ENCODE assay signal across 1 cellular context in the genomic region with DNA sequence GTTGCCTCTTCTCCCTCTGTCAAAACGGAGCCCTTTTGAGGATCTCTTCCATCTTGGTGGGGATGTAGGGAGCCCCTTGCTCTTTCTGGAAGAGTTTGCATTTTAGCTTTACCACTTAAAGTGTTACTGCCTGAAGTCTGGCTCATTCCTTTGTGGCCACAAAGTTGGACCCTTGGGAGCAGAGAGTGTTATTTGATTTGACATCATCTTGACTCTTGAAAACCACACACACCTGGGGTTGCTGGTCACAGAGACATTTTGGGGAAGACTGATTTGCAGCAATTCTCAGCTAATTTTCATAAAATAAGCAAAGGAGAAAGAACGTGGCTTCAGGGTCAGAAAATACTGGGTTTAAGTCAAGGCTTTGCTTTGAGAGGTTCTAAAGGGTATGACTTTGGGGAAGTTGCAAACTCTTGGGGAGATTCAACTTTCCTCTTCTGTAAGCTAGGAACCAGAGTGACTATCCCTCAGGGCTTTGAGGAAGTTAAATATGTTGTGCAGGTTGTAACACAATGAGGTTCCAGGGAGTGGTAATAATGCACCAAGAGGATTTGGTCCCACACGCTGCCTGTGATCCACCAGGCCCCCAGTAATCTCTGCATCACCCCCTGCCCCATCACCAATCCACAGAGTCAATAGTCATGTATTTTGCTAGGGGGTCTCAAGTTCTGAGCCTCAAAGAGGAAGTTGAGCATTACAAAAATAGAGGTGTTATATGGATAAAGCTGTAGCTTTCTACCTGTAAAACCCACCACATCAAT.
TF ChIP-seq lines count a peak whose summit lies in the region.

No MANE protein-coding gene starts in this region.

TF ChIP-seq in GM23338, 12 proteins besides CTCF, POLR2A, EP300 and RAD21 (continued from another document):
- TF ChIP-seq, protein P1, sequence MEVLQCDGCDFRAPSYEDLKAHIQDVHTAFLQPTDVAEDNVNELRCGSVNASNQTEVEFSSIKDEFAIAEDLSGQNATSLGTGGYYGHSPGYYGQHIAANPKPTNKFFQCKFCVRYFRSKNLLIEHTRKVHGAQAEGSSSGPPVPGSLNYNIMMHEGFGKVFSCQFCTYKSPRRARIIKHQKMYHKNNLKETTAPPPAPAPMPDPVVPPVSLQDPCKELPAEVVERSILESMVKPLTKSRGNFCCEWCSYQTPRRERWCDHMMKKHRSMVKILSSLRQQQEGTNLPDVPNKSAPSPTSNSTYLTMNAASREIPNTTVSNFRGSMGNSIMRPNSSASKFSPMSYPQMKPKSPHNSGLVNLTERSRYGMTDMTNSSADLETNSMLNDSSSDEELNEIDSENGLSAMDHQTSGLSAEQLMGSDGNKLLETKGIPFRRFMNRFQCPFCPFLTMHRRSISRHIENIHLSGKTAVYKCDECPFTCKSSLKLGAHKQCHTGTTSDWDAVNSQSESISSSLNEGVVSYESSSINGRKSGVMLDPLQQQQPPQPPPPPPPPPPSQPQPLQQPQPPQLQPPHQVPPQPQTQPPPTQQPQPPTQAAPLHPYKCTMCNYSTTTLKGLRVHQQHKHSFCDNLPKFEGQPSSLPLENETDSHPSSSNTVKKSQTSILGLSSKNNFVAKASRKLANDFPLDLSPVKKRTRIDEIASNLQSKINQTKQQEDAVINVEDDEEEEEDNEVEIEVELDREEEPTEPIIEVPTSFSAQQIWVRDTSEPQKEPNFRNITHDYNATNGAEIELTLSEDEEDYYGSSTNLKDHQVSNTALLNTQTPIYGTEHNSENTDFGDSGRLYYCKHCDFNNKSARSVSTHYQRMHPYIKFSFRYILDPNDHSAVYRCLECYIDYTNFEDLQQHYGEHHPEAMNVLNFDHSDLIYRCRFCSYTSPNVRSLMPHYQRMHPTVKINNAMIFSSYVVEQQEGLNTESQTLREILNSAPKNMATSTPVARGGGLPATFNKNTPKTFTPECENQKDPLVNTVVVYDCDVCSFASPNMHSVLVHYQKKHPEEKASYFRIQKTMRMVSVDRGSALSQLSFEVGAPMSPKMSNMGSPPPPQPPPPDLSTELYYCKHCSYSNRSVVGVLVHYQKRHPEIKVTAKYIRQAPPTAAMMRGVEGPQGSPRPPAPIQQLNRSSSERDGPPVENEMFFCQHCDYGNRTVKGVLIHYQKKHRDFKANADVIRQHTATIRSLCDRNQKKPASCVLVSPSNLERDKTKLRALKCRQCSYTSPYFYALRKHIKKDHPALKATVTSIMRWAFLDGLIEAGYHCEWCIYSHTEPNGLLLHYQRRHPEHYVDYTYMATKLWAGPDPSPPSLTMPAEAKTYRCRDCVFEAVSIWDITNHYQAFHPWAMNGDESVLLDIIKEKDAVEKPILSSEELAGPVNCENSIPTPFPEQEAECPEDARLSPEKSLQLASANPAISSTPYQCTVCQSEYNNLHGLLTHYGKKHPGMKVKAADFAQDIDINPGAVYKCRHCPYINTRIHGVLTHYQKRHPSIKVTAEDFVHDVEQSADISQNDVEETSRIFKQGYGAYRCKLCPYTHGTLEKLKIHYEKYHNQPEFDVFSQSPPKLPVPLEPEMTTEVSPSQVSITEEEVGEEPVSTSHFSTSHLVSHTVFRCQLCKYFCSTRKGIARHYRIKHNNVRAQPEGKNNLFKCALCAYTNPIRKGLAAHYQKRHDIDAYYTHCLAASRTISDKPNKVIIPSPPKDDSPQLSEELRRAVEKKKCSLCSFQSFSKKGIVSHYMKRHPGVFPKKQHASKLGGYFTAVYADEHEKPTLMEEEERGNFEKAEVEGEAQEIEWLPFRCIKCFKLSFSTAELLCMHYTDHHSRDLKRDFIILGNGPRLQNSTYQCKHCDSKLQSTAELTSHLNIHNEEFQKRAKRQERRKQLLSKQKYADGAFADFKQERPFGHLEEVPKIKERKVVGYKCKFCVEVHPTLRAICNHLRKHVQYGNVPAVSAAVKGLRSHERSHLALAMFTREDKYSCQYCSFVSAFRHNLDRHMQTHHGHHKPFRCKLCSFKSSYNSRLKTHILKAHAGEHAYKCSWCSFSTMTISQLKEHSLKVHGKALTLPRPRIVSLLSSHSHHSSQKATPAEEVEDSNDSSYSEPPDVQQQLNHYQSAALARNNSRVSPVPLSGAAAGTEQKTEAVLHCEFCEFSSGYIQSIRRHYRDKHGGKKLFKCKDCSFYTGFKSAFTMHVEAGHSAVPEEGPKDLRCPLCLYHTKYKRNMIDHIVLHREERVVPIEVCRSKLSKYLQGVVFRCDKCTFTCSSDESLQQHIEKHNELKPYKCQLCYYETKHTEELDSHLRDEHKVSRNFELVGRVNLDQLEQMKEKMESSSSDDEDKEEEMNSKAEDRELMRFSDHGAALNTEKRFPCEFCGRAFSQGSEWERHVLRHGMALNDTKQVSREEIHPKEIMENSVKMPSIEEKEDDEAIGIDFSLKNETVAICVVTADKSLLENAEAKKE (CRISPR knock-in tag; IDR thresholded peaks at IDR 0.05): no peak
- TF ChIP-seq STAT1 (IDR thresholded peaks at IDR 0.05; ENCODE audit: unreplicated experiment) (no peak), ZNF331 (CRISPR knock-in tag; IDR thresholded peaks at IDR 0.05; ENCODE audit: low read depth) (no peak), NANOG (IDR thresholded peaks at IDR 0.05; ENCODE audit: borderline replicate concordance) (no peak), ZNF114 (CRISPR knock-in tag; IDR thresholded peaks at IDR 0.05) (no peak), EZH2phosphoT487 (IDR thresholded peaks at IDR 0.05; ENCODE audit: unreplicated experiment) (no peak)
